1 cellular context compared by ENCODE assay signal in genomic region chr2:171789956-171790355, GRCh38.
TF ChIP-seq lines count a peak whose summit lies in the region.

No MANE protein-coding gene starts in this region.

TF ChIP-seq in WTC11, 78 proteins besides CTCF, POLR2A, EP300 and RAD21:
- TF ChIP-seq ATF6 (CRISPR knock-in tag; IDR thresholded peaks at IDR 0.05) (no peak), E2F4 (CRISPR knock-in tag; IDR thresholded peaks at IDR 0.05; ENCODE audit: borderline replicate concordance, low read depth) (no peak), CREB1 (CRISPR knock-in tag; IDR thresholded peaks at IDR 0.05) (no peak), ZNF232 (CRISPR knock-in tag; IDR thresholded peaks at IDR 0.05) (no peak), TP53 (CRISPR knock-in tag; IDR thresholded peaks at IDR 0.05) (no peak), ZNF423 (CRISPR knock-in tag; IDR thresholded peaks at IDR 0.05) (no peak), ATF2 (CRISPR knock-in tag; IDR thresholded peaks at IDR 0.05; ENCODE audit: borderline replicate concordance, low read depth) (no peak), NFATC4 (CRISPR knock-in tag; IDR thresholded peaks at IDR 0.05) (no peak), GABPB1 (CRISPR knock-in tag; IDR thresholded peaks at IDR 0.05) (no peak), USF1 (CRISPR knock-in tag; IDR thresholded peaks at IDR 0.05) (no peak), FOXJ3 (CRISPR knock-in tag; IDR thresholded peaks at IDR 0.05; ENCODE audit: borderline replicate concordance) (no peak), MXD4 (CRISPR knock-in tag; IDR thresholded peaks at IDR 0.05; ENCODE audit: borderline replicate concordance) (no peak), NR2C2 (CRISPR knock-in tag; IDR thresholded peaks at IDR 0.05) (no peak), AR (CRISPR knock-in tag; IDR thresholded peaks at IDR 0.05) (no peak), GTF2I (CRISPR knock-in tag; conservative IDR thresholded peaks at IDR 0.05) (no peak), TEAD1 (CRISPR knock-in tag; IDR thresholded peaks at IDR 0.05) (no peak), ATF1 (CRISPR knock-in tag; IDR thresholded peaks at IDR 0.05) (no peak), ZNF532 (CRISPR knock-in tag; IDR thresholded peaks at IDR 0.05; ENCODE audit: borderline replicate concordance) (no peak)
TF ChIP-seq in WTC11: peak in this region for 0.
